ENCODE assay signal across 5 cellular contexts in genomic region chr5:51286046-51286445, GRCh38.
"Had no signal": no experiment of that assay in that cellular context is flagged by ENCODE, and none has a peak within 500 bp of the region (broad histone marks: within the 10 kb centered on the region; RNA-seq: fewer than 3 reads in every experiment).

No MANE protein-coding gene starts in this region.

- H3K4me3 Mint-ChIP-seq: IgD-negative memory B cell had no signal

- H3K36me3 Mint-ChIP-seq: IgD-negative memory B cell had no signal

- H3K27ac Mint-ChIP-seq: IgD-negative memory B cell had no signal

- DNase-seq: IMR-90, KBM-7 had no signal

- H3K27me3 Mint-ChIP-seq: IgD-negative memory B cell had no signal

- H3K4me3 ChIP-seq: K562 had no signal

- H3K4me1 Mint-ChIP-seq: IgD-negative memory B cell had no signal

- H3K27ac ChIP-seq: HL-60 had no signal
